8 cellular contexts compared by ENCODE assay signal in the genomic region with DNA sequence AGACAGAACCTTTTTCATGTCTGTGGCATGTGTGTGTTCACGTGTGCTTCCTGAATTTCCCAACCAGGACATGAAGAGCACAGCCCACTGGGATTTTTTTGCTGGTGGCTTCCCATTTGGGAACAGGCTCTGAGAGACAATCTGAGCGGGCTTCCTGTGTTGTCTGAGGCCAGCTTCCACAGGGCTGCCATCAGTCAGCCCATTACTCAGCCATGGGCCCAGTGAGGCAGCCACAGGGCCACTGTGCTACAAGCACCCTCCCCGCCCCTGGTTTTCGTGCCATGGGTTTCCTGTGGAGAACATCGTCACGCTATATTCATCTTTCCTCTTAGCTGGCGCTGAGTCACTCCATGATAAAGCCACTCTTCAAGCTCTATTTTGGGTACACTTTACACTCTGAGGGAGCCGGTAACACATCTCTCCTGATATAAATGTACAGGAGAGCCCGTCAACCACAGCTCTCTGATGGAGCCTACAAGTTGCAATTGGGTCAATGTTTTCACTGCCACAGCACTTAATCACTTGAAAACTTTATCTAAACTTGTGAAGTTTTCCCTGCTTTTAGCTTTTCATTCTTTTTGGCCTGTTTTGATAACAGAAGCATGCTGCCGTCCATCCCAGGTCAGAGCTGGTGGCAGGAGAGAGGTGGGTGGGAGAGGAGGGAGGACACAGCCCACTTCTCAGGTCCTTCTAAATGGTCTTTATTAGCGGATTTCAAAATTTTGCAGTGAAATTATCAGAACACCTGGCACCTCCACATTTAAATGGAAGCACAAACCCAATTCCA.
DNase-seq lines count a peak whose midpoint lies in the region; ATAC-seq lines count a peak whose summit lies in the region.

No MANE protein-coding gene starts in this region.

- H3K4me1 ChIP-seq in muscle layer of duodenum (ENCODE audit: control insufficient read depth in 1 of 2, insufficient read depth in 2 of 2, low read length in 2 of 2): peaks cover 11 to 18% of the 10 kb centered on the region in 2 donors

- DNase-seq in HS-27A (ENCODE audit: low read depth) (peak; percentile 81), dedifferentiated amniotic fluid mesenchymal stem cell (ENCODE audit: extremely low spot score) (peak; percentile 93), NCI-H82 (lab: John Stamatoyannopoulos, UW) (no peak)
- DNase-seq in activated CD4-positive, alpha-beta T cell treated with anti-CD3 and anti-CD28 coated beads for 48 hours: peak; percentile 92
- DNase-seq in stimulated activated naive CD8-positive, alpha-beta T cell treated with anti-CD3 and anti-CD28 coated beads, Interleukin-15, amount 100 ng/mL, for 72 hours: peak; percentile 66 to 85

- H3K27me3 Mint-ChIP-seq in stimulated activated naive CD8-positive, alpha-beta T cell treated with anti-CD3 and anti-CD28 coated beads, Interleukin-15, amount 100 ng/mL, for 72 hours: no peaks in the 10 kb centered on the region

- peaks cover 53% of the 10 kb centered on the region for H3K4me1 Mint-ChIP-seq in stimulated activated naive CD8-positive, alpha-beta T cell treated with anti-CD3 and anti-CD28 coated beads, Interleukin-15, amount 100 ng/mL, for 72 hours

- H3K27ac Mint-ChIP-seq in stimulated activated naive CD8-positive, alpha-beta T cell treated with anti-CD3 and anti-CD28 coated beads, Interleukin-15, amount 100 ng/mL, for 72 hours: peak overlapping the region; percentile 83 to 93

- peaks cover 2 to 3% of the 10 kb centered on the region in 2 donors for H3K9me3 Mint-ChIP-seq in stimulated activated naive CD8-positive, alpha-beta T cell treated with anti-CD3 and anti-CD28 coated beads, Interleukin-15, amount 100 ng/mL, for 72 hours

- peak overlapping the region; percentile 71 to 75 for H3K4me3 Mint-ChIP-seq in stimulated activated naive CD8-positive, alpha-beta T cell treated with anti-CD3 and anti-CD28 coated beads, Interleukin-15, amount 100 ng/mL, for 72 hours

- peaks cover 0 to 3% of the 10 kb centered on the region in 2 donors for H3K9me3 ChIP-seq in muscle layer of duodenum (ENCODE audit: control insufficient read depth in 1 of 2, low read length in 2 of 2)

- ATAC-seq in GM18498 (IDR thresholded peaks at IDR 0.05; ENCODE audit: unreplicated experiment) (peak; percentile 48), GM21526 (IDR thresholded peaks at IDR 0.05; ENCODE audit: low FRiP score, unreplicated experiment) (no peak)
- peak; percentile 82 for ATAC-seq in stimulated activated naive CD8-positive, alpha-beta T cell treated with anti-CD3 and anti-CD28 coated beads, Interleukin-15, amount 100 ng/mL, for 72 hours

- H3K27me3 ChIP-seq in muscle layer of duodenum (ENCODE audit: low read depth, low read length): no peaks in the 10 kb centered on the region

- no peak overlapping the region for H3K4me3 ChIP-seq in muscle layer of duodenum (ENCODE audit: low read depth in 1 of 2, low read length in 2 of 2)

- H3K36me3 ChIP-seq in muscle layer of duodenum (ENCODE audit: control insufficient read depth in 1 of 2, insufficient read depth in 2 of 2, low read length in 2 of 2): peaks cover 0 to 9% of the 10 kb centered on the region in 2 donors

- H3K27ac ChIP-seq in muscle layer of duodenum (ENCODE audit: low read length): peak overlapping the region; percentile 57
